Comparison of ENCODE assay signal across 10 cellular contexts in the genomic region with DNA sequence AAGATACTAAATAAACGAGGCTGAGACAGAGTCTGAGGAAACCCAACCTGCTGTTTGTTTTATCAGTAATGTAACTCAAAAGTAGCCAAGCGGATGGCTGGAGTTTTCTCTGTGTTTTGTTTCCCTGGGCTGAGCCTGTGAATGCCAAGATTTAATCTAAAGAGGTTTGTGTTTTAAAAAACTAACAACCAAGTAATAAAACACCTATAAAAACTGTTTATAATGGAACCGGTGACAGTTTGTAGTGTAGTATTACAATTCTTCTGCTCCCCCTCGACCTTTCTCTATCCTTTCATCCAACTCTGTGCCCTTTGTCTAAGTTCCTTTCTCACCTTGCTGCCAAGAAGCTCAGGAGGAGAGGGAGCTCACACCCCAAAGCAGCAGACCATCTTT. TPM values are rescaled to one million over a fixed set of nuclear protein-coding genes. Genes with fewer than 3 reads are reported as not detected.
A peak's percentile ranks its signal among the peaks of the same experiment; 100 is the strongest.
DNase-seq lines count a peak whose midpoint lies in the region; ATAC-seq and TF ChIP-seq lines count a peak whose summit lies in the region.
"Had no signal": no experiment of that assay in that cellular context is flagged by ENCODE, and none has a peak within 500 bp of the region (broad histone marks: within the 10 kb centered on the region; RNA-seq: fewer than 3 reads in every experiment).

No MANE protein-coding gene starts in this region.

- H3K36me3 Mint-ChIP-seq in T-helper 2 cell treated with Interferon-gamma antibody and Interleukin-4, amounts not matched to agents 5 μg/mL and 100 μg/mL, for 36 hours (ENCODE audit: low read depth): peaks cover under 1% of the 10 kb centered on the region
- H3K36me3 Mint-ChIP-seq in stimulated activated naive B cell treated with anti-CD40 and anti-IgM and Interleukin-4, amounts not matched to agents 10 μg/mL and 1 μg/mL and 100 μg/mL, for 72 hours: peaks cover 11 to 12% of the 10 kb centered on the region in 2 donors

- peak overlapping the region; percentile 86 for H3K27ac Mint-ChIP-seq in T-helper 2 cell treated with Interferon-gamma antibody and Interleukin-4, amounts not matched to agents 5 μg/mL and 100 μg/mL, for 36 hours
- no peak overlapping the region for H3K27ac Mint-ChIP-seq in stimulated activated naive B cell treated with anti-CD40 and anti-IgM and Interleukin-4, amounts not matched to agents 10 μg/mL and 1 μg/mL and 100 μg/mL, for 72 hours

- H3K4me3 Mint-ChIP-seq in T-helper 2 cell treated with Interferon-gamma antibody and Interleukin-4, amounts not matched to agents 5 μg/mL and 100 μg/mL, for 36 hours: peak overlapping the region; percentile 88
- H3K4me3 Mint-ChIP-seq in stimulated activated naive B cell treated with anti-CD40 and anti-IgM and Interleukin-4, amounts not matched to agents 10 μg/mL and 1 μg/mL and 100 μg/mL, for 72 hours: peak overlapping the region; percentile 97 to 99

- H3K4me1 Mint-ChIP-seq in T-helper 2 cell treated with Interferon-gamma antibody and Interleukin-4, amounts not matched to agents 5 μg/mL and 100 μg/mL, for 36 hours (ENCODE audit: low read depth): peaks cover 47% of the 10 kb centered on the region
- peaks cover 20 to 34% of the 10 kb centered on the region in 2 donors for H3K4me1 Mint-ChIP-seq in stimulated activated naive B cell treated with anti-CD40 and anti-IgM and Interleukin-4, amounts not matched to agents 10 μg/mL and 1 μg/mL and 100 μg/mL, for 72 hours

- no peaks in the 10 kb centered on the region for H3K9me3 Mint-ChIP-seq in T-helper 2 cell treated with Interferon-gamma antibody and Interleukin-4, amounts not matched to agents 5 μg/mL and 100 μg/mL, for 36 hours
- H3K9me3 Mint-ChIP-seq in stimulated activated naive B cell treated with anti-CD40 and anti-IgM and Interleukin-4, amounts not matched to agents 10 μg/mL and 1 μg/mL and 100 μg/mL, for 72 hours: peaks cover 0 to 6% of the 10 kb centered on the region in 2 donors

- no peak for ATAC-seq in stimulated activated naive B cell treated with anti-CD40 and anti-IgM and Interleukin-4, amounts not matched to agents 10 μg/mL and 1 μg/mL and 100 μg/mL, for 72 hours (replicated peaks)
- ATAC-seq in HG02759 (IDR thresholded peaks at IDR 0.05; ENCODE audit: unreplicated experiment): no peak
- ATAC-seq: foreskin keratinocyte had no signal

- DNase-seq in T-helper 2 cell treated with Interferon-gamma antibody and Interleukin-4, amounts not matched to agents 5 μg/mL and 100 μg/mL, for 36 hours (ENCODE audit: low spot score): no peak
- no peak for DNase-seq in T-helper 2 cell
- DNase-seq in OCI-M1 (lab: John Stamatoyannopoulos, UW): peak; percentile 40
- peak; percentile 28 for DNase-seq in fibroblast of villous mesenchyme (ENCODE audit: low read depth)
- DNase-seq in stimulated activated naive B cell treated with anti-CD40 and anti-IgM and Interleukin-4, amounts not matched to agents 10 μg/mL and 1 μg/mL and 100 μg/mL, for 72 hours: no peak
- DNase-seq in NCI-H1092 (lab: John Stamatoyannopoulos, UW): no peak
- DNase-seq in activated CD8-positive, alpha-beta memory T cell treated with anti-CD3 and anti-CD28 coated beads, Interleukin-2, amount 50 U/mL, for 4 hours: no peak
- DNase-seq: amniotic stem cell, foreskin keratinocyte had no signal

- H3K27me3 Mint-ChIP-seq in T-helper 2 cell treated with Interferon-gamma antibody and Interleukin-4, amounts not matched to agents 5 μg/mL and 100 μg/mL, for 36 hours (ENCODE audit: low read depth): no peaks in the 10 kb centered on the region
- H3K27me3 Mint-ChIP-seq in stimulated activated naive B cell treated with anti-CD40 and anti-IgM and Interleukin-4, amounts not matched to agents 10 μg/mL and 1 μg/mL and 100 μg/mL, for 72 hours: no peaks in the 10 kb centered on the region

- TF ChIP-seq CTCF in fibroblast of villous mesenchyme (IDR thresholded peaks at IDR 0.05; ENCODE audit: insufficient read depth, low read depth, low read length): no peak

- H3K4me3 ChIP-seq in fibroblast of villous mesenchyme (ENCODE audit: low read depth, low read length): no peak overlapping the region

RNA-seq across cellular contexts. Expression of a gene that starts 2.6 kb away (rescaled TPM):
- total RNA-seq in fibroblast of villous mesenchyme: 25.4 and 26.3 TPM in 2 replicates

Comparison
In these comparisons a context has a peak if more than half of its experiments do, and no peak if none do; other contexts are left out.
1. DNase-seq: peak in OCI-M1 (single experiment) and fibroblast of villous mesenchyme (single experiment); none in T-helper 2 cell treated with Interferon-gamma antibody and Interleukin-4, amounts not matched to agents 5 μg/mL and 100 μg/mL, for 36 hours (single experiment), T-helper 2 cell (0 of 5), stimulated activated naive B cell treated with anti-CD40 and anti-IgM and Interleukin-4, amounts not matched to agents 10 μg/mL and 1 μg/mL and 100 μg/mL, for 72 hours (single experiment), NCI-H1092 (single experiment) and activated CD8-positive, alpha-beta memory T cell treated with anti-CD3 and anti-CD28 coated beads, Interleukin-2, amount 50 U/mL, for 4 hours (single experiment).